Comparison of ENCODE assay signal across 26 cellular contexts in the genomic region with DNA sequence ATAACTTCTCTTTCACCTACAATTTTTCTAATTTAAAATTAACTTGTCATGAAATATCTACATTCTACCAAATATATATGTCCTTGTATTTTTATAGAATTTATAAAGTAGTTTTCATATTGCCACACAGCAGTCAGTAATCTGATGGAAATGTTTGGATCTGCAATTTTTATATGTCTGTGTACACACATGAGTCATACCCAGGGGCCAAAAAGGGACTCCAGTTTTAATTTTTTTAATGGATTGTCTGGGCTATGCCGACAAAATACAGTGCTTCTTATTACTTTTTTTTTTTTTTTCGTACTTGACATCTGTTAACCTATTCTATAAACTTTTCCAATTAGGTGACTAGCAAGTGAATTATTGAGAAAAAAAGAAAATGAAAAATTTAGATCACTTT. TPM values are rescaled to one million over a fixed set of nuclear protein-coding genes. Genes with fewer than 3 reads are reported as not detected.
DNase-seq lines count a peak whose midpoint lies in the region; ATAC-seq and TF ChIP-seq lines count a peak whose summit lies in the region.
"Had no signal": no experiment of that assay in that cellular context is flagged by ENCODE, and none has a peak within 500 bp of the region (broad histone marks: within the 10 kb centered on the region; RNA-seq: fewer than 3 reads in every experiment).

No MANE protein-coding gene starts in this region.

- H3K27ac ChIP-seq in breast epithelium (no peak overlapping the region), vagina (no peak overlapping the region)
- H3K27ac ChIP-seq: prostate gland, thoracic aorta had no signal

- H3K4me1 ChIP-seq in breast epithelium = no peaks in the 10 kb centered on the region
- H3K4me1 ChIP-seq in vagina = peaks cover 15% of the 10 kb centered on the region
- H3K4me1 ChIP-seq: prostate gland had no signal

- H3K27me3 ChIP-seq in breast epithelium (no peaks in the 10 kb centered on the region), vagina (no peaks in the 10 kb centered on the region)

- CTCF ChIA-PET in MCF 10A (lab: Yijun Ruan, JAX) = interaction anchor here (0.6 to 0.7 kb wide), 2 partner anchors 25 to 316 kb away, joined by 3 to 4 read pairs; no protein-coding TSS in a partner anchor

- no peaks in the 10 kb centered on the region for H3K36me3 ChIP-seq in breast epithelium
- H3K36me3 ChIP-seq in vagina = no peaks in the 10 kb centered on the region
- H3K36me3 ChIP-seq: prostate gland, thoracic aorta had no signal

- TF ChIP-seq POLR2A in breast epithelium (IDR thresholded peaks at IDR 0.05) (no peak), vagina (IDR thresholded peaks at IDR 0.05) (no peak)

- in situ Hi-C loops in KBM-7 (cut with MboI; ENCODE audit: low pct_unique_long_range_greater_than_20kb, low sequenced_read_pairs) = no loop called here

- POLR2A ChIA-PET in MCF 10A (lab: Yijun Ruan, JAX) = no interaction called here

- H3K27me3 Mint-ChIP-seq in MCF 10A (ENCODE audit: insufficient read depth, unreplicated experiment) = peaks cover 15% of the 10 kb centered on the region

- BruUV-seq in MCF 10A (replicated peaks; lab: Mats Ljungman, UMichigan) = no TSS peak

- H3K9me3 ChIP-seq in breast epithelium (no peaks in the 10 kb centered on the region), vagina (no peaks in the 10 kb centered on the region)
- H3K9me3 ChIP-seq: prostate gland, thoracic aorta had no signal

- peaks cover 4% of the 10 kb centered on the region for H3K4me1 Mint-ChIP-seq in MCF 10A (ENCODE audit: insufficient read depth, unreplicated experiment)

- no peaks in the 10 kb centered on the region for H3K9me3 Mint-ChIP-seq in MCF 10A (ENCODE audit: unreplicated experiment)
- H3K9me3 Mint-ChIP-seq: activated naive CD4-positive, alpha-beta T cell treated with anti-CD3 and anti-CD28 coated beads, Interleukin-2, amount 10 ng/mL, durations not matched to agents 7 days and 5 days; stimulated activated naive CD8-positive, alpha-beta T cell treated with anti-CD3 and anti-CD28 coated beads, Interleukin-15, Interleukin-2, amounts not matched to agents 100 ng/mL and 50 ng/mL, for 24 hours; T-helper 1 cell treated with Interleukin-12 subunit alpha and Interleukin-12 subunit beta and Interleukin-4 antibody, amounts not matched to agents 30 μg/mL and 1 μg/mL, for 36 hours had no signal

- H3K4me3 ChIP-seq in breast epithelium (no peak overlapping the region), vagina (no peak overlapping the region)
- H3K4me3 ChIP-seq: prostate gland, thoracic aorta had no signal

- no peak overlapping the region for H3K4me3 Mint-ChIP-seq in MCF 10A (ENCODE audit: unreplicated experiment)
- H3K4me3 Mint-ChIP-seq: activated naive CD4-positive, alpha-beta T cell treated with anti-CD3 and anti-CD28 coated beads, Interleukin-2, amount 10 ng/mL, durations not matched to agents 7 days and 5 days; CD8-positive, alpha-beta memory T cell; naive thymus-derived CD8-positive, alpha-beta T cell; stimulated activated naive CD8-positive, alpha-beta T cell treated with anti-CD3 and anti-CD28 coated beads, Interleukin-15, Interleukin-2, amounts not matched to agents 100 ng/mL and 50 ng/mL, for 24 hours; T-helper 1 cell treated with Interleukin-12 subunit alpha and Interleukin-12 subunit beta and Interleukin-4 antibody, amounts not matched to agents 30 μg/mL and 1 μg/mL, for 36 hours had no signal

- ATAC-seq in SK-N-SH treated with all-trans-retinoic acid at 6 μM for 48 hours = peak; percentile 71
- ATAC-seq: naive thymus-derived CD8-positive, alpha-beta T cell had no signal

- intact Hi-C loops in MCF 10A (cut with micrococcal nuclease) = loop anchor here (10.0 kb wide), 1 partner anchor 737 kb away; no protein-coding TSS in a partner anchor
- intact Hi-C loops in breast epithelium (cut with DNase I; ENCODE audit: low total_unique reads) = no loop called here
- intact Hi-C loops in vagina (cut with DNase I) = loop anchor here (10.0 kb wide), 1 partner anchor 287 kb away; no protein-coding TSS in a partner anchor

- H3K36me3 Mint-ChIP-seq in MCF 10A (ENCODE audit: insufficient read depth, unreplicated experiment) = no peaks in the 10 kb centered on the region
- H3K36me3 Mint-ChIP-seq: activated naive CD4-positive, alpha-beta T cell treated with anti-CD3 and anti-CD28 coated beads, Interleukin-2, amount 10 ng/mL, durations not matched to agents 7 days and 5 days had no signal

- H3K27ac Mint-ChIP-seq in MCF 10A (ENCODE audit: low read depth, unreplicated experiment) = no peak overlapping the region
- H3K27ac Mint-ChIP-seq: activated naive CD4-positive, alpha-beta T cell treated with anti-CD3 and anti-CD28 coated beads, Interleukin-2, amount 10 ng/mL, durations not matched to agents 7 days and 5 days; CD8-positive, alpha-beta memory T cell; naive thymus-derived CD8-positive, alpha-beta T cell; stimulated activated naive CD8-positive, alpha-beta T cell treated with anti-CD3 and anti-CD28 coated beads, Interleukin-15, Interleukin-2, amounts not matched to agents 100 ng/mL and 50 ng/mL, for 24 hours; T-helper 1 cell treated with Interleukin-12 subunit alpha and Interleukin-12 subunit beta and Interleukin-4 antibody, amounts not matched to agents 30 μg/mL and 1 μg/mL, for 36 hours had no signal

- TF ChIP-seq CTCF in MCF 10A (IDR thresholded peaks at IDR 0.05; ENCODE audit: unreplicated experiment) = no peak
- TF ChIP-seq CTCF in breast epithelium (IDR thresholded peaks at IDR 0.05) = no peak
- no peak for TF ChIP-seq CTCF in vagina (IDR thresholded peaks at IDR 0.05)

- peak; percentile 43 for DNase-seq in MCF 10A (ENCODE audit: unreplicated experiment)
- DNase-seq in breast epithelium (ENCODE audit: low spot score in 2 of 2) = no peak
- peak; percentile 24 for DNase-seq in fibroblast of peridontal ligament (ENCODE audit: extremely low read depth)
- no peak for DNase-seq in KBM-7
- DNase-seq in activated effector memory CD4-positive, alpha-beta T cell treated with Interleukin-2 at 50 U/mL for 16 hours = no peak
- DNase-seq in NCI-H1930 (lab: John Stamatoyannopoulos, UW) = no peak
- no peak for DNase-seq in vagina (ENCODE audit: extremely low spot score in 2 of 2)
- DNase-seq: activated CD4-positive, alpha-beta T cell treated with anti-CD3 and anti-CD28 coated beads, Interleukin-2, amount 50 U/mL, for 4 hours; activated naive CD4-positive, alpha-beta T cell treated with anti-CD3 and anti-CD28 coated beads, Interleukin-2, amount 10 ng/mL, durations not matched to agents 7 days and 5 days; amygdala; CD8-positive, alpha-beta memory T cell; central memory CD4-positive, alpha-beta T cell; DMS 273 treated with DMSO at 0.1 percent for 48 hours; GDM1; KG1; MV-4-11; naive thymus-derived CD8-positive, alpha-beta T cell; NCI-H146; NCI-H748 treated with DMSO at 0.1 percent for 48 hours; nucleus accumbens; RPMI8226 had no signal

TF ChIP-seq in SK-N-SH treated with all-trans-retinoic acid at 6 μM for 48 hours, 23 proteins besides CTCF, POLR2A, EP300 and RAD21:
- TF ChIP-seq ZNF70 (CRISPR knock-in tag; IDR thresholded peaks at IDR 0.05) = no peak
- TF ChIP-seq ISL1 (CRISPR knock-in tag; IDR thresholded peaks at IDR 0.05) = 0 out of 2 replicates have a peak, but pooled peaks have one; percentile 21
- TF ChIP-seq ZFP3 (CRISPR knock-in tag; IDR thresholded peaks at IDR 0.05) = no peak

RNA-seq across cellular contexts. Expression of gene GUCY1A2, which starts 6.3 kb away (rescaled TPM):
- 0.09 and 0.12 TPM in 2 replicates for total RNA-seq in MCF 10A (2022)
- 1 to 10 TPM; 3.2 to 5.3 (median 4.9) TPM for total RNA-seq in breast epithelium
- 7.4 TPM for total RNA-seq in vagina
- total RNA-seq: CD8-positive, alpha-beta memory T cell; naive thymus-derived CD8-positive, alpha-beta T cell had no signal

Comparison
In these comparisons a context has a peak if more than half of its experiments do, and no peak if none do; other contexts are left out.
1. DNase-seq: peak in MCF 10A (single experiment) and fibroblast of peridontal ligament (single experiment); none in breast epithelium (0 of 2), KBM-7 (single experiment), activated effector memory CD4-positive, alpha-beta T cell treated with Interleukin-2 at 50 U/mL for 16 hours (single experiment), NCI-H1930 (0 of 2) and vagina (0 of 2).